Comparison of ENCODE assay signal across 25 cellular contexts in the genomic region with DNA sequence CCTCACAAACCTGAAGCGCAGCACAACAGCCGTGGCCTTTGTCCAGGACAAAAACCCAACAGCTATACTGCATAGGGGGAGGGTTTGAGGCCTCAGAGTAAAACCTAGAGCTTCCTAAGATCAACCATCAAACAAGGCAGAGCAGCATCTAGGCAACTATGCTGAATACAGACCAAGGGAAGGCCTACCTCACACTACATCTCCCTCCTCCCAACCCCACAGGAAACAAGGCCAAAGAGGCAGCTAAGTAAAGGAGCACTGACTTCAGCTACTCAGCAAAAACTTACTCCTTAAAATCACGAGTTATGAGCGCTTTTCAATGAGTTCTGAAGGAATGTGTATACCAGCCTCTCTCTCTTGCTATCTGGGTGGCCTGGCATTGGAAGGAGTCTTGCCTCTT. TPM values are rescaled to one million over a fixed set of nuclear protein-coding genes. Genes with fewer than 3 reads are reported as not detected.
A peak's percentile ranks its signal among the peaks of the same experiment; 100 is the strongest.
DNase-seq lines count a peak whose midpoint lies in the region; ATAC-seq lines count a peak whose summit lies in the region.
"Had no signal": no experiment of that assay in that cellular context is flagged by ENCODE, and none has a peak within 500 bp of the region (broad histone marks: within the 10 kb centered on the region; RNA-seq: fewer than 3 reads in every experiment).

No MANE protein-coding gene starts in this region.

- H3K27ac ChIP-seq in angular gyrus (ENCODE audit: low read depth, low read length) (peak overlapping the region; percentile 72), right cardiac atrium (ENCODE audit: low read length) (peak overlapping the region; percentile 21)
- H3K27ac ChIP-seq: A549, psoas muscle, SJCRH30 had no signal

- no peaks in the 10 kb centered on the region for H3K27me3 Mint-ChIP-seq in activated naive CD4-positive, alpha-beta T cell treated with anti-CD3 and anti-CD28 coated beads, Interleukin-2, amount 50 U/mL, for 24 hours
- H3K27me3 Mint-ChIP-seq: activated CD4-positive, alpha-beta T cell treated with anti-CD3 and anti-CD28 coated beads for 36 hours; CD4-positive, CD25-positive, alpha-beta regulatory T cell; naive thymus-derived CD4-positive, alpha-beta T cell had no signal

- no peak overlapping the region for H3K4me3 ChIP-seq in right cardiac atrium (ENCODE audit: low read length)
- H3K4me3 ChIP-seq: A549, gastroesophageal sphincter, psoas muscle, SJCRH30, thoracic aorta, uterus had no signal

- intact Hi-C loops in right cardiac atrium (cut with DNase I) = no loop called here

- no peaks in the 10 kb centered on the region for H3K27me3 ChIP-seq in right cardiac atrium (ENCODE audit: control insufficient read depth, insufficient read depth)
- H3K27me3 ChIP-seq: gastroesophageal sphincter, SJCRH30, uterus had no signal

- WGBS in right cardiac atrium = 72% methylated on average over 4 of the region's 4 CpGs

- H3K4me3 Mint-ChIP-seq in activated naive CD4-positive, alpha-beta T cell treated with anti-CD3 and anti-CD28 coated beads, Interleukin-2, amount 50 U/mL, for 24 hours = no peak overlapping the region
- no peak overlapping the region for H3K4me3 Mint-ChIP-seq in stimulated activated effector memory CD8-positive, alpha-beta T cell treated with anti-CD3 and anti-CD28 coated beads, Interleukin-12 subunit alpha, Interleukin-12 subunit beta, amount 100 ng/mL, for 72 hours
- H3K4me3 Mint-ChIP-seq: activated CD4-positive, alpha-beta T cell treated with anti-CD3 and anti-CD28 coated beads for 36 hours; CD4-positive, CD25-positive, alpha-beta regulatory T cell; naive thymus-derived CD4-positive, alpha-beta T cell had no signal

- H3K9me3 Mint-ChIP-seq in activated naive CD4-positive, alpha-beta T cell treated with anti-CD3 and anti-CD28 coated beads, Interleukin-2, amount 50 U/mL, for 24 hours = no peaks in the 10 kb centered on the region
- no peaks in the 10 kb centered on the region for H3K9me3 Mint-ChIP-seq in stimulated activated effector memory CD8-positive, alpha-beta T cell treated with anti-CD3 and anti-CD28 coated beads, Interleukin-12 subunit alpha, Interleukin-12 subunit beta, amount 100 ng/mL, for 72 hours
- H3K9me3 Mint-ChIP-seq: CD4-positive, CD25-positive, alpha-beta regulatory T cell; naive thymus-derived CD4-positive, alpha-beta T cell had no signal

- peaks cover 29% of the 10 kb centered on the region for H3K4me1 Mint-ChIP-seq in activated naive CD4-positive, alpha-beta T cell treated with anti-CD3 and anti-CD28 coated beads, Interleukin-2, amount 50 U/mL, for 24 hours
- H3K4me1 Mint-ChIP-seq in stimulated activated effector memory CD8-positive, alpha-beta T cell treated with anti-CD3 and anti-CD28 coated beads, Interleukin-12 subunit alpha, Interleukin-12 subunit beta, amount 100 ng/mL, for 72 hours = peaks cover 26% of the 10 kb centered on the region

- no peaks in the 10 kb centered on the region for H3K9me3 ChIP-seq in right cardiac atrium (ENCODE audit: control insufficient read depth, low read length)
- H3K9me3 ChIP-seq: A549, gastroesophageal sphincter, psoas muscle, SJCRH30, thoracic aorta, uterus had no signal

- peak in 1 of 2 donors; percentile 43 for ATAC-seq in right cardiac atrium
- no peak for ATAC-seq in stimulated activated effector memory CD8-positive, alpha-beta T cell treated with anti-CD3 and anti-CD28 coated beads, Interleukin-12 subunit alpha, Interleukin-12 subunit beta, amount 100 ng/mL, for 72 hours
- ATAC-seq: A549; activated CD4-positive, alpha-beta T cell treated with anti-CD3 and anti-CD28 coated beads for 36 hours; naive thymus-derived CD4-positive, alpha-beta T cell had no signal

- no peak for DNase-seq in activated naive CD4-positive, alpha-beta T cell treated with anti-CD3 and anti-CD28 coated beads, Interleukin-2, amount 50 U/mL, for 16 hours
- no peak for DNase-seq in right cardiac atrium
- DNase-seq in stimulated activated effector memory CD8-positive, alpha-beta T cell treated with anti-CD3 and anti-CD28 coated beads, Interleukin-12 subunit alpha, Interleukin-12 subunit beta, amount 100 ng/mL, for 72 hours (ENCODE audit: low spot score in 2 of 2) = no peak
- no peak for DNase-seq in NCI-H1092 treated with DMSO at 0.1 percent for 48 hours (lab: John Stamatoyannopoulos, UW)
- no peak for DNase-seq in NCI-H345 (lab: John Stamatoyannopoulos, UW)
- no peak for DNase-seq in MV-4-11 (lab: John Stamatoyannopoulos, UW)
- DNase-seq: activated CD4-positive, alpha-beta T cell treated with anti-CD3 and anti-CD28 coated beads for 36 hours; activated CD8-positive, alpha-beta memory T cell treated with anti-CD3 and anti-CD28 coated beads for 24 hours; activated gamma-delta T cell; activated T-cell treated with anti-CD3 and anti-CD28 coated beads for 4 hours; CD4-positive, CD25-positive, alpha-beta regulatory T cell; GDM1; naive thymus-derived CD4-positive, alpha-beta T cell; psoas muscle; stimulated activated naive CD4-positive, alpha-beta T cell; T-helper 9 cell; uterus had no signal

- H3K36me3 Mint-ChIP-seq in activated naive CD4-positive, alpha-beta T cell treated with anti-CD3 and anti-CD28 coated beads, Interleukin-2, amount 50 U/mL, for 24 hours = peaks cover 3% of the 10 kb centered on the region
- H3K36me3 Mint-ChIP-seq in stimulated activated effector memory CD8-positive, alpha-beta T cell treated with anti-CD3 and anti-CD28 coated beads, Interleukin-12 subunit alpha, Interleukin-12 subunit beta, amount 100 ng/mL, for 72 hours = peaks cover 67% of the 10 kb centered on the region

- H3K4me1 ChIP-seq in right cardiac atrium (ENCODE audit: control insufficient read depth, insufficient read depth, low read length) = peaks cover 6% of the 10 kb centered on the region
- H3K4me1 ChIP-seq: SJCRH30, uterus had no signal

- H3K27ac Mint-ChIP-seq in activated naive CD4-positive, alpha-beta T cell treated with anti-CD3 and anti-CD28 coated beads, Interleukin-2, amount 50 U/mL, for 24 hours = peak overlapping the region; percentile 72
- H3K27ac Mint-ChIP-seq in stimulated activated effector memory CD8-positive, alpha-beta T cell treated with anti-CD3 and anti-CD28 coated beads, Interleukin-12 subunit alpha, Interleukin-12 subunit beta, amount 100 ng/mL, for 72 hours = peak overlapping the region; percentile 72
- H3K27ac Mint-ChIP-seq: activated CD4-positive, alpha-beta T cell treated with anti-CD3 and anti-CD28 coated beads for 36 hours had no signal

RNA-seq across cellular contexts. Expression of gene XKR8, which starts 12.4 kb away (rescaled TPM):
- 1 to 10 TPM; 5.3 to 6.9 (median 6.1) TPM for total RNA-seq in right cardiac atrium
- 5.5 TPM for polyA plus RNA-seq in right cardiac atrium
- total RNA-seq: SJCRH30 had no signal

RNA-seq across cellular contexts. Expression of gene SMPDL3B, which starts 37.3 kb away (rescaled TPM):
- 1 to 10 TPM in 1 of 4 donors, under 1 TPM in 3; 0.31 to 2.1 (median 0.40) TPM for total RNA-seq in right cardiac atrium
- polyA plus RNA-seq in right cardiac atrium = 0.11 TPM
- total RNA-seq: endothelial cell of umbilical vein, LHCN-M2, psoas muscle, thoracic aorta had no signal
- polyA plus RNA-seq: naive thymus-derived CD4-positive, alpha-beta T cell had no signal

RNA-seq across cellular contexts. Expression of gene RPA2, which starts 57.8 kb away (rescaled TPM):
- 10 to 100 TPM; 26.8 to 38.3 (median 32.2) TPM for total RNA-seq in right cardiac atrium
- 32.4 TPM for polyA plus RNA-seq in right cardiac atrium
